2 cellular contexts compared by ENCODE assay signal in the genomic region with DNA sequence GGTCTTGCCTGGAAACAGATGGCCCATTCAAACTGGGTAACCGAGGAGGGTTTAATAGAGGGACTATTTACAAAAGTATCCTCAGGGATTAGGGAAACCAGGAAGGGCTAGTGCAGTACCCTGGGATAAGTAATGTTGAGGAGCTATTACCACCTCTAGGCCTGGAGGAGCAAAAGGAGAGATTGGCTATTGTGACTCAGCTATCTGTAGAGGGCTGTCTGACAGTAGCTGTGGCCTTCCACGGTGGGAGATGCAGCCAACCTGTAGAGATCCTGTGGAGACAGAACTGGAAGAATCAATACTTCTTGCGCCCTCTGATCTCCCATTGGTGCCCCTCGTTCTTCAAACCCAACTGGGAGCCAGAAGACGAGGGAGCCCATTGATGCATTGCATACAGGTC.
TF ChIP-seq lines count a peak whose summit lies in the region.

No MANE protein-coding gene starts in this region.

TF ChIP-seq in IMR-90, 13 proteins besides CTCF, POLR2A, EP300 and RAD21:
- TF ChIP-seq, protein P1, sequence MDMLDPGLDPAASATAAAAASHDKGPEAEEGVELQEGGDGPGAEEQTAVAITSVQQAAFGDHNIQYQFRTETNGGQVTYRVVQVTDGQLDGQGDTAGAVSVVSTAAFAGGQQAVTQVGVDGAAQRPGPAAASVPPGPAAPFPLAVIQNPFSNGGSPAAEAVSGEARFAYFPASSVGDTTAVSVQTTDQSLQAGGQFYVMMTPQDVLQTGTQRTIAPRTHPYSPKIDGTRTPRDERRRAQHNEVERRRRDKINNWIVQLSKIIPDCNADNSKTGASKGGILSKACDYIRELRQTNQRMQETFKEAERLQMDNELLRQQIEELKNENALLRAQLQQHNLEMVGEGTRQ (IDR thresholded peaks at IDR 0.05; ENCODE audit: low read depth, low read length), result no peak
- TF ChIP-seq RCOR1 (IDR thresholded peaks at IDR 0.05; ENCODE audit: insufficient replicate concordance, low read length), result no peak
- no peak for TF ChIP-seq MAZ (IDR thresholded peaks at IDR 0.05; ENCODE audit: borderline replicate concordance, low read depth, low read length)
- TF ChIP-seq SMC3 (IDR thresholded peaks at IDR 0.05; ENCODE audit: low read depth, low read length), result no peak
- no peak for TF ChIP-seq NFE2L2 (IDR thresholded peaks at IDR 0.05; ENCODE audit: low read depth, low read length)
- TF ChIP-seq BHLHE40 (IDR thresholded peaks at IDR 0.05; ENCODE audit: low read depth, low read length), result no peak
- no peak for TF ChIP-seq MXI1 (IDR thresholded peaks at IDR 0.05; ENCODE audit: borderline replicate concordance, low read depth, low read length)
- TF ChIP-seq RFX5 (IDR thresholded peaks at IDR 0.05; ENCODE audit: low read depth, low read length), result no peak
- no peak for TF ChIP-seq ELK1 (IDR thresholded peaks at IDR 0.05; ENCODE audit: borderline replicate concordance, low read depth, low read length)
- TF ChIP-seq FOS (IDR thresholded peaks at IDR 0.05; ENCODE audit: low read depth, low read length), result no peak
- no peak for TF ChIP-seq CHD1 (IDR thresholded peaks at IDR 0.05; ENCODE audit: low read depth, low read length)
- no peak for TF ChIP-seq CEBPB (IDR thresholded peaks at IDR 0.05; ENCODE audit: low read depth, low read length)

TF ChIP-seq in HEK293T, 16 proteins besides CTCF, POLR2A, EP300 and RAD21:
- TF ChIP-seq HDGF (IDR thresholded peaks at IDR 0.05; ENCODE audit: borderline replicate concordance) (no peak), TARDBP (IDR thresholded peaks at IDR 0.05) (no peak), L3MBTL2 (conservative IDR thresholded peaks at IDR 0.05) (no peak), LEF1 (IDR thresholded peaks at IDR 0.05; ENCODE audit: borderline replicate concordance) (no peak)
TF ChIP-seq in HEK293T: peak in this region for 0.
